8 cellular contexts compared by ENCODE assay signal in the genomic region with DNA sequence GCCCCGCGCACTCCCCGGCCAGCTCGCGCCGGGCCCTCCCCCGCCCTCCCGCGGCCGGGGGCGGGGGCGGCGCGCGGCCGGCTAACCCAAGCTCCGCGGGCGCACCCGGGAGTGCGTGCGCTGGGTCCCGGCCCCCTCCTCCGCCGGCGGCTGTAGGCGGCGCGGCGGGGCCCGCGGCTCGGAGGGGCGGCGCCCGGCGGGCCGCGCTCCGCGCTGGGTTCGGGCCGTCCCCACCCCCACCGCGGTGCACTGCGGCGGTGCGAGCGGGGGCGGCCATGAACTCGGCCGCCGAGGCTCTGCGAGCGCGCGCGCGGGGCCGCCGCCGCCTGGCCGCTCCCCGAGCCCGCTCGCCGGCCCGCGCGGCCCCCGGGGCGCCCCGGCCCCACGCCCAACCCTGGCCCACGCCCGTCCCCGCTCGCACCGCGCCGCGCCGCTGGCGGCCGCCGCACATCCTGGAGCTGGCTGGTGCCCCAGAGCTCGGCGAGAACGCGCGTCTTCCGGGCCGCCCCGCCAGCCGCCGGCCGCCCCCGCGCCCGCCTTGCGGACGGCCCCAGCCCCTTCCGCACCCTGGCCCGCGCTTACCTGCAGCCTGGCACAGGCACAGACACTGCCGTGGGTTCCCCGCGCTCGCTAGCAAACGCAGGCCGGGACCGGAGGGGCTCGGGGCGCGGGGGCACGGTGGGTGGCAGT. TPM values are rescaled to one million over a fixed set of nuclear protein-coding genes. Genes with fewer than 3 reads are reported as not detected.
A peak's percentile ranks its signal among the peaks of the same experiment; 100 is the strongest.
DNase-seq lines count a peak whose midpoint lies in the region; ATAC-seq and TF ChIP-seq lines count a peak whose summit lies in the region.

A gene with protein sequence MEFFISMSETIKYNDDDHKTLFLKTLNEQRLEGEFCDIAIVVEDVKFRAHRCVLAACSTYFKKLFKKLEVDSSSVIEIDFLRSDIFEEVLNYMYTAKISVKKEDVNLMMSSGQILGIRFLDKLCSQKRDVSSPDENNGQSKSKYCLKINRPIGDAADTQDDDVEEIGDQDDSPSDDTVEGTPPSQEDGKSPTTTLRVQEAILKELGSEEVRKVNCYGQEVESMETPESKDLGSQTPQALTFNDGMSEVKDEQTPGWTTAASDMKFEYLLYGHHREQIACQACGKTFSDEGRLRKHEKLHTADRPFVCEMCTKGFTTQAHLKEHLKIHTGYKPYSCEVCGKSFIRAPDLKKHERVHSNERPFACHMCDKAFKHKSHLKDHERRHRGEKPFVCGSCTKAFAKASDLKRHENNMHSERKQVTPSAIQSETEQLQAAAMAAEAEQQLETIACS (minus strand): TSS at position 496 of the 690 bp plus-strand sequence. CDS start 2,480 bp downstream, outside the sequence.

- no peak for TF ChIP-seq CTCF in vagina (IDR thresholded peaks at IDR 0.05)

- H3K27me3 ChIP-seq in HUES48 (ENCODE audit: control insufficient read depth, insufficient read depth, low read length): peaks cover 20% of the 10 kb centered on the region
- no peaks in the 10 kb centered on the region for H3K27me3 ChIP-seq in right cardiac atrium (ENCODE audit: control insufficient read depth, insufficient read depth)
- H3K27me3 ChIP-seq in vagina: no peaks in the 10 kb centered on the region

- peaks cover 24% of the 10 kb centered on the region for H3K36me3 ChIP-seq in HUES48 (ENCODE audit: control insufficient read depth, insufficient read depth, low read length)
- H3K36me3 ChIP-seq in vagina: peaks cover 0 to 16% of the 10 kb centered on the region in 2 donors

- intact Hi-C loops in right cardiac atrium (cut with DNase I) (loop anchor here in 3 of 4 donors (10.0 kb wide), 2 partner anchors 61 to 249 kb away; a partner anchor contains a TSS), vagina (cut with DNase I) (loop anchor here (5.0 kb wide), 1 partner anchor 58 kb away; no protein-coding TSS in a partner anchor)

- peaks cover 18% of the 10 kb centered on the region for H3K4me1 Mint-ChIP-seq in T-helper 17 cell

- H3K36me3 Mint-ChIP-seq in T-helper 17 cell (ENCODE audit: low read depth): peaks cover 7% of the 10 kb centered on the region

- H3K9me3 ChIP-seq in HUES48 (ENCODE audit: control insufficient read depth, insufficient read depth, low read length): no peaks in the 10 kb centered on the region
- no peaks in the 10 kb centered on the region for H3K9me3 ChIP-seq in T-helper 17 cell (ENCODE audit: control insufficient read depth, low read length, poor library complexity, severe bottlenecking)
- H3K9me3 ChIP-seq in right cardiac atrium (ENCODE audit: control insufficient read depth, low read length): no peaks in the 10 kb centered on the region
- no peaks in the 10 kb centered on the region for H3K9me3 ChIP-seq in vagina

- peak within 1 kb of the TSS; percentile 94 for H3K9ac ChIP-seq in HUES48 (ENCODE audit: low read depth, low read length)

- 1% methylated on average over 116 of the region's 116 CpGs for WGBS in right cardiac atrium

- H3K27ac Mint-ChIP-seq in T-helper 17 cell: peak within 1 kb of the TSS; percentile 97

- H3K4me3 ChIP-seq in HUES48 (ENCODE audit: low read depth, low read length) (peak within 1 kb of the TSS; percentile 96), right cardiac atrium (ENCODE audit: low read length) (peak within 1 kb of the TSS; percentile 100), vagina (peak within 1 kb of the TSS; percentile 84 to 95)

- H3K27ac ChIP-seq in HUES48 (ENCODE audit: low read depth, low read length): peak within 1 kb of the TSS; percentile 95
- H3K27ac ChIP-seq in right cardiac atrium (ENCODE audit: low read length): peak within 1 kb of the TSS; percentile 100
- peak within 1 kb of the TSS; percentile 93 for H3K27ac ChIP-seq in vagina

- H3K27me3 Mint-ChIP-seq in T-helper 17 cell: no peaks in the 10 kb centered on the region

- DNase-seq in DMS79 (lab: John Stamatoyannopoulos, UW) (peak; percentile 53), T-helper 17 cell (peak; percentile 60 to 69 (median 68)), anterior cingulate cortex (lab: John Stamatoyannopoulos, UW) (peak in 42 of 58 donors; percentile 23 to 72 (median 57)), right cardiac atrium (peak; percentile 69 to 89 (median 87)), pulmonary artery endothelial cell (ENCODE audit: low read depth, low spot score) (no peak), vagina (ENCODE audit: extremely low spot score in 2 of 2) (no peak)

- peak; percentile 30 for ATAC-seq in GM21367 (IDR thresholded peaks at IDR 0.05; ENCODE audit: unreplicated experiment)
- ATAC-seq in T-helper 17 cell: peak; percentile 46
- peak; percentile 59 to 62 for ATAC-seq in right cardiac atrium

- no peak for TF ChIP-seq POLR2A in vagina (IDR thresholded peaks at IDR 0.05)

- H3K4me1 ChIP-seq in HUES48 (ENCODE audit: control insufficient read depth, insufficient read depth, low read length) (peaks cover 13% of the 10 kb centered on the region), right cardiac atrium (ENCODE audit: control insufficient read depth, insufficient read depth, low read length) (peaks cover 2% of the 10 kb centered on the region), vagina (peaks cover 20% of the 10 kb centered on the region)

- peak within 1 kb of the TSS; percentile 95 for H3K4me3 Mint-ChIP-seq in T-helper 17 cell

RNA-seq across cellular contexts. Expression of the gene that starts here (rescaled TPM):
- total RNA-seq in T-helper 17 cell (10 to 100 TPM; 18.5 to 22.5 TPM), right cardiac atrium (10 to 100 TPM in 1 of 4 donors, 1 to 10 TPM in 3; 8.2 to 10.2 (median 9.6) TPM), pulmonary artery endothelial cell (12.0 and 12.6 TPM in 2 replicates), vagina (8.8 TPM)
- 3.3 TPM for polyA plus RNA-seq in right cardiac atrium

Comparison
In these comparisons a context has a peak if more than half of its experiments do, and no peak if none do; other contexts are left out.
1. DNase-seq: peak in DMS79 (single experiment), T-helper 17 cell (3 of 3), anterior cingulate cortex (42 of 58) and right cardiac atrium (3 of 3); none in pulmonary artery endothelial cell (single experiment) and vagina (0 of 2).
2. Peak in every context shown above with its lines, with median percentiles within 50 percentile points of each other: ATAC-seq, H3K27ac ChIP-seq and H3K4me3 ChIP-seq.